In the genomic region with DNA sequence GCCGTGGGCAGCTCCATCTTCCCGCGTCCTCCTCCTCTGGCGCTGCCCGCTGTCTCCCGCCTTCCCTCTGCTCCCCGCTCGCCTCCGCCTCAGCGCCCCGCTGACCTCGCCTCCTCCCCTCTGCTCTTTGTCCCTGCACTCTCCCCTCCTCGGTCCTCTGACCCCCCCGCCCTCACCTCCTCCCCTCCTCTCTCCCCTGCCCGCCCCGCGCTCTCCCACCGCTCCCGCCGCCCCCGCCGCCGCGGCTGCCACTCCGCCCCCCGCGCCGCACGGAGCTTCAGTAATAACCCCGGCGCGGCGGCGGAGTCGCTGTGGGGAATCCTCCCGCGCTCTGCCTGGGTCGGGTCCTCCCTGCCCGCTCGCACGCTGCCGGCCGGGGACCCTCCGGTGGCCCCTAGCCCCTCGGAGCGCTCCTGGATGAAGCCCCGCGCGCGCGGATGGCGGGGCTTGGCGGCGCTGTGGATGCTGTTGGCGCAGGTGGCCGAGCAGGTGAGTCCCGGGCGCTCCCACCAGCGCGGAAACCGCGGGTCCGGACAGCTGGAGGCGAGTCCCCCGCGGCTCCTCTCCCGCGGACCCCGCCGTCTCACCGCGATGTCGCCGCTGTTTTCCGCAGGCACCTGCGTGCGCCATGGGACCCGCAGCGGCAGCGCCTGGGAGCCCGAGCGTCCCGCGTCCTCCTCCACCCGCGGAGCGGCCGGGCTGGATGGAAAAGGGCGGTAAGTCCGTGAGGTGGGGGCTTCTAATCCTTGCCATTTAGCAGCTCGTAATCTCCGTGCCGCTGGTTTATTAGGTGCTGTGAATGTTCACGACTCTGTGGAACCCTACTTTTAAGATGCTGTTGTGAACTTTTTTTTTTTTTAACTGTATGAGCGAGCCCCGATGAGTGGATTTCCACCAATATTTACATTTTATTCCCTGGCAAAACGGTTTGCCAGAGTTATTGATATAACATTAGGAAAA, we compare ENCODE assay signal across 1 cellular context.
TF ChIP-seq lines count a peak whose summit lies in the region.

ADAMTS16 (plus strand) TSS at position 280 of the 960 bp plus-strand sequence; CDS start at position 418, 138 bp downstream.

TF ChIP-seq in WTC11, 78 proteins besides CTCF, POLR2A, EP300 and RAD21 (continued from another document):
- TF ChIP-seq, protein P1, sequence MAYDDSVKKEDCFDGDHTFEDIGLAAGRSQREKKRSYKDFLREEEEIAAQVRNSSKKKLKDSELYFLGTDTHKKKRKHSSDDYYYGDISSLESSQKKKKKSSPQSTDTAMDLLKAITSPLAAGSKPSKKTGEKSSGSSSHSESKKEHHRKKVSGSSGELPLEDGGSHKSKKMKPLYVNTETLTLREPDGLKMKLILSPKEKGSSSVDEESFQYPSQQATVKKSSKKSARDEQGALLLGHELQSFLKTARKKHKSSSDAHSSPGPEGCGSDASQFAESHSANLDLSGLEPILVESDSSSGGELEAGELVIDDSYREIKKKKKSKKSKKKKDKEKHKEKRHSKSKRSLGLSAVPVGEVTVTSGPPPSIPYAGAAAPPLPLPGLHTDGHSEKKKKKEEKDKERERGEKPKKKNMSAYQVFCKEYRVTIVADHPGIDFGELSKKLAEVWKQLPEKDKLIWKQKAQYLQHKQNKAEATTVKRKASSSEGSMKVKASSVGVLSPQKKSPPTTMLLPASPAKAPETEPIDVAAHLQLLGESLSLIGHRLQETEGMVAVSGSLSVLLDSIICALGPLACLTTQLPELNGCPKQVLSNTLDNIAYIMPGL (CRISPR knock-in tag; IDR thresholded peaks at IDR 0.05), result peak; percentile 53; the same call in 1 of the 2 replicates
- TF ChIP-seq, protein P2, sequence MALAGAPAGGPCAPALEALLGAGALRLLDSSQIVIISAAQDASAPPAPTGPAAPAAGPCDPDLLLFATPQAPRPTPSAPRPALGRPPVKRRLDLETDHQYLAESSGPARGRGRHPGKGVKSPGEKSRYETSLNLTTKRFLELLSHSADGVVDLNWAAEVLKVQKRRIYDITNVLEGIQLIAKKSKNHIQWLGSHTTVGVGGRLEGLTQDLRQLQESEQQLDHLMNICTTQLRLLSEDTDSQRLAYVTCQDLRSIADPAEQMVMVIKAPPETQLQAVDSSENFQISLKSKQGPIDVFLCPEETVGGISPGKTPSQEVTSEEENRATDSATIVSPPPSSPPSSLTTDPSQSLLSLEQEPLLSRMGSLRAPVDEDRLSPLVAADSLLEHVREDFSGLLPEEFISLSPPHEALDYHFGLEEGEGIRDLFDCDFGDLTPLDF (CRISPR knock-in tag; IDR thresholded peaks at IDR 0.05), result no peak
